Comparison of ENCODE assay signal across 13 cellular contexts in the genomic region with DNA sequence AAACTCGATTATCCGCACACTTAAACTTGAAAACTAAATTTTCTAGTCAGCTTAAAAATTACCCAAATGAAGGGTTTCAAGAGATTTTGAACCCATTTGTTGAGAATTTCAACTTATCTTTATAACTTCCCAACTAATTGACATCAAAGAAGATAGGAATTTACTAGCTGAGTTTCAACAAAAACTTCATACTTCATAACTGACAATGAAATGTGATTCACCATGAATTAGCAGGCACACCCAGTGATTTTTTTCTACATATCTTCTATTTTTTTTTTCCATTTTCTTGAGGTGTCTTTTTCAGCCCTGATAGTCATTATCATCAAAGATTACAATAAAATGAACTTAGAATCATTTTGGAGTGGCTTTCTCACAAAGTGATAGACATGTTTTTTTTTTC.
"Had no signal": no experiment of that assay in that cellular context is flagged by ENCODE, and none has a peak within 500 bp of the region (broad histone marks: within the 10 kb centered on the region; RNA-seq: fewer than 3 reads in every experiment).

No MANE protein-coding gene starts in this region.

- H3K27me3 ChIP-seq: brain microvascular endothelial cell, thyroid gland, vagina had no signal

- H3K27ac ChIP-seq: brain microvascular endothelial cell, parathyroid adenoma, thyroid gland, vagina had no signal

- H3K36me3 ChIP-seq: brain microvascular endothelial cell, thyroid gland, vagina had no signal

- H3K9ac ChIP-seq: parathyroid adenoma had no signal

- ATAC-seq: activated CD8-positive, alpha-beta memory T cell treated with anti-CD3 and anti-CD28 coated beads, Interleukin-2, amount 10 ng/mL, durations not matched to agents 7 days and 5 days; esophagus mucosa had no signal

- H3K4me1 ChIP-seq: parathyroid adenoma, thyroid gland, vagina had no signal

- H2AFZ ChIP-seq: parathyroid adenoma had no signal

- H3K79me2 ChIP-seq: parathyroid adenoma had no signal

- DNase-seq: activated B cell treated with CpG ODN at 0.5 μM for 24 hours; activated CD8-positive, alpha-beta memory T cell treated with anti-CD3 and anti-CD28 coated beads, Interleukin-2, amount 10 ng/mL, durations not matched to agents 7 days and 5 days; activated effector memory CD4-positive, alpha-beta T cell treated with Interleukin-2 at 50 U/mL for 16 hours; activated T-cell treated with anti-CD3 and anti-CD28 coated beads, Interleukin-2, amount 50 U/mL, for 24 hours; brain microvascular endothelial cell; endodermal cell; hippocampal formation; midbrain; stimulated activated CD4-positive, alpha-beta T cell treated with anti-CD3 and anti-CD28 coated beads, Interleukin-4, amount 100 ng/mL, for 4 hours; thyroid gland had no signal

- H3K4me3 ChIP-seq: thyroid gland, vagina had no signal

- H3K9me3 ChIP-seq: thyroid gland, vagina had no signal
